22 cellular contexts compared by ENCODE assay signal in genomic region chr1:165947797-165948455, GRCh38.
"Had no signal": no experiment of that assay in that cellular context is flagged by ENCODE, and none has a peak within 500 bp of the region (broad histone marks: within the 10 kb centered on the region; RNA-seq: fewer than 3 reads in every experiment).

No MANE protein-coding gene starts in this region.

- H3K36me3 Mint-ChIP-seq: naive thymus-derived CD8-positive, alpha-beta T cell had no signal

- H3K4me2 ChIP-seq: smooth muscle cell had no signal

- DNase-seq: dorsolateral prefrontal cortex; effector CD4-positive, alpha-beta T cell; gastrocnemius medialis; head of caudate nucleus; left ventricle myocardium superior; lower lobe of right lung; naive thymus-derived CD8-positive, alpha-beta T cell; occipital lobe; pancreas; stimulated activated CD4-positive, alpha-beta T cell treated with anti-CD3 and anti-CD28 coated beads, Interleukin-12 subunit alpha, Interleukin-12 subunit beta, amount 100 ng/mL, for 4 hours; stimulated activated CD4-positive, alpha-beta T cell treated with anti-CD3 and anti-CD28 coated beads, Interleukin-1b, Interleukin-23, amount 100 ng/mL, for 48 hours; stimulated activated CD4-positive, alpha-beta T cell treated with anti-CD3 and anti-CD28 coated beads, Interleukin-4, amount 100 ng/mL, for 1 hour; stimulated activated CD8-positive, alpha-beta memory T cell treated with anti-CD3 and anti-CD28 coated beads, Interleukin-4, amount 100 ng/mL, for 48 hours; stimulated activated naive CD4-positive, alpha-beta T cell treated with Interleukin-2 at 50 U/mL for 16 hours; uterus had no signal

- H3K4me1 Mint-ChIP-seq: naive thymus-derived CD8-positive, alpha-beta T cell had no signal

- H3K4me1 ChIP-seq: gastrocnemius medialis, lower lobe of right lung, pancreas, tibial nerve, upper lobe of left lung, uterus had no signal

- H3K4me3 ChIP-seq: dorsolateral prefrontal cortex, gastrocnemius medialis, lower lobe of right lung, pancreas, smooth muscle cell, thoracic aorta, tibial nerve, upper lobe of left lung, uterus had no signal

- H3K36me3 ChIP-seq: gastrocnemius medialis, lower lobe of right lung, pancreas, thoracic aorta, tibial nerve, upper lobe of left lung, uterus had no signal

- H3K27ac ChIP-seq: dorsolateral prefrontal cortex, gastrocnemius medialis, lower lobe of right lung, pancreas, thoracic aorta, tibial nerve, upper lobe of left lung had no signal

- H3K4me3 Mint-ChIP-seq: naive thymus-derived CD8-positive, alpha-beta T cell had no signal

- H3K27me3 ChIP-seq: dorsolateral prefrontal cortex, gastrocnemius medialis, pancreas, tibial nerve, upper lobe of left lung, uterus had no signal

- H3K9me3 ChIP-seq: gastrocnemius medialis, lower lobe of right lung, pancreas, thoracic aorta, tibial nerve, upper lobe of left lung, uterus had no signal

- ATAC-seq: gastrocnemius medialis; left ventricle myocardium superior; lower lobe of right lung; naive thymus-derived CD8-positive, alpha-beta T cell; pancreas; sciatic nerve had no signal

- FAIRE-seq: colon, keratinocyte, pancreas had no signal
